Comparison of ENCODE assay signal across 13 cellular contexts in genomic region chr2:9057939-9058761, GRCh38. TPM values are rescaled to one million over a fixed set of nuclear protein-coding genes. Genes with fewer than 3 reads are reported as not detected.
DNase-seq lines count a peak whose midpoint lies in the region; ATAC-seq and TF ChIP-seq lines count a peak whose summit lies in the region.
"Had no signal": no experiment of that assay in that cellular context is flagged by ENCODE, and none has a peak within 500 bp of the region (broad histone marks: within the 10 kb centered on the region; RNA-seq: fewer than 3 reads in every experiment).

No MANE protein-coding gene starts in this region.

- no peak overlapping the region for H3K23ac ChIP-seq in mesenchymal stem cell (ENCODE audit: low read length in 2 of 2)

- no peaks in the 10 kb centered on the region for H3K36me3 ChIP-seq in DND-41 (ENCODE audit: insufficient read depth, low read length)
- H3K36me3 ChIP-seq in mesenchymal stem cell (ENCODE audit: control insufficient read depth in 1 of 2, insufficient read depth in 2 of 2, low read depth in 1 of 2, low read length in 2 of 2) = no peaks in the 10 kb centered on the region

- H2BK12ac ChIP-seq in mesenchymal stem cell (ENCODE audit: low read length in 2 of 2) = no peak overlapping the region

- TF ChIP-seq CTCF in DND-41 (IDR thresholded peaks at IDR 0.05; ENCODE audit: borderline replicate concordance, extremely low read depth, low read length, poor library complexity, severe bottlenecking) = no peak
- TF ChIP-seq CTCF in cardiac fibroblast (IDR thresholded peaks at IDR 0.05; ENCODE audit: low read depth, low read length) = no peak

- H3K4me2 ChIP-seq in DND-41 (ENCODE audit: insufficient read depth, low read length) = no peak overlapping the region
- no peak overlapping the region for H3K4me2 ChIP-seq in mesenchymal stem cell (ENCODE audit: low read length, poor library complexity, severe bottlenecking)
- H3K4me2 ChIP-seq: KMS-11 had no signal

- H3K27me3 ChIP-seq in DND-41 (ENCODE audit: insufficient read depth, low read length, poor library complexity) (no peaks in the 10 kb centered on the region), mesenchymal stem cell (ENCODE audit: control insufficient read depth in 1 of 2, insufficient read depth in 1 of 2, low read length in 2 of 2) (no peaks in the 10 kb centered on the region)

- no peak overlapping the region for H3K18ac ChIP-seq in mesenchymal stem cell (ENCODE audit: low read depth in 1 of 2, low read length in 2 of 2)

- H3K4ac ChIP-seq in mesenchymal stem cell (ENCODE audit: low read depth in 1 of 2, low read length in 2 of 2) = no peak overlapping the region

- H3K79me1 ChIP-seq in mesenchymal stem cell (replicated peaks; ENCODE audit: low read length, poor library complexity, severe bottlenecking) = no peaks in the 10 kb centered on the region

- H3K4me3 ChIP-seq in DND-41 (ENCODE audit: low read depth in 1 of 2, low read length in 2 of 2) (no peak overlapping the region), cardiac fibroblast (replicated peaks in 1 of 2; ENCODE audit: low read depth in 2 of 2, low read length in 2 of 2) (no peak overlapping the region), mesenchymal stem cell (ENCODE audit: insufficient read depth in 1 of 2, low read depth in 1 of 2, low read length in 2 of 2) (no peak overlapping the region)

- no peak overlapping the region for H2BK5ac ChIP-seq in mesenchymal stem cell (ENCODE audit: low read depth, low read length, poor library complexity, severe bottlenecking)

- ATAC-seq in DND-41 (ENCODE audit: insufficient read depth, low read depth) (no peak), GM18870 (IDR thresholded peaks at IDR 0.05; ENCODE audit: unreplicated experiment) (no peak)

- no peaks in the 10 kb centered on the region for H3K9me3 ChIP-seq in DND-41 (ENCODE audit: insufficient read depth, low read length, severe bottlenecking)
- H3K9me3 ChIP-seq in mesenchymal stem cell (ENCODE audit: control insufficient read depth, low read length) = peaks cover 4% of the 10 kb centered on the region

- WGBS in mesenchymal stem cell = 88% methylated on average over 5 of the region's 9 CpGs

- DNase-seq in DND-41 = no peak
- DNase-seq in M059J (ENCODE audit: low read depth) = peak; percentile 94
- peak; percentile 77 to 95 for DNase-seq in cardiac fibroblast (ENCODE audit: low read depth in 2 of 2)
- peak; percentile 40 for DNase-seq in mesenchymal stem cell
- no peak for DNase-seq in DMS 273 treated with DMSO at 0.1 percent for 48 hours (lab: John Stamatoyannopoulos, UW)
- DNase-seq in pons (ENCODE audit: low spot score) = no peak
- no peak for DNase-seq in superior temporal gyrus (ENCODE audit: extremely low spot score)
- DNase-seq: activated CD8-positive, alpha-beta memory T cell treated with anti-CD3 and anti-CD28 coated beads, Interleukin-2, amount 50 U/mL, for 4 hours; amygdala; CD8-positive, alpha-beta memory T cell; NCI-H2171 treated with DMSO at 0.1 percent for 48 hours had no signal

- no peak overlapping the region for H4K91ac ChIP-seq in mesenchymal stem cell (ENCODE audit: low read length)

- no peak overlapping the region for H3K9ac ChIP-seq in DND-41 (ENCODE audit: low read depth, low read length)
- H3K9ac ChIP-seq in mesenchymal stem cell (ENCODE audit: low read length) = peak overlapping the region; percentile 67
- H3K9ac ChIP-seq: KMS-11 had no signal

- no peaks in the 10 kb centered on the region for H4K20me1 ChIP-seq in DND-41 (ENCODE audit: insufficient read depth, low read length)

- H3K4me1 ChIP-seq in DND-41 (ENCODE audit: insufficient read depth, low read length) = no peaks in the 10 kb centered on the region
- H3K4me1 ChIP-seq in mesenchymal stem cell (ENCODE audit: control insufficient read depth, insufficient read depth, low read depth, low read length) = peaks cover 3% of the 10 kb centered on the region

- H2BK15ac ChIP-seq in mesenchymal stem cell (ENCODE audit: low read depth, poor library complexity, severe bottlenecking) = no peak overlapping the region

- H2AFZ ChIP-seq in DND-41 (ENCODE audit: low read depth, low read length) (peak overlapping the region; percentile 55; the same call in 1 of the 2 replicates), mesenchymal stem cell (ENCODE audit: low read depth, low read length) (no peak overlapping the region)

- H3K27ac ChIP-seq in DND-41 (ENCODE audit: low read length) (no peak overlapping the region), mesenchymal stem cell (ENCODE audit: low read length, poor library complexity, severe bottlenecking) (peak overlapping the region; percentile 80)
- H3K27ac ChIP-seq: KMS-11 had no signal

- H3K79me2 ChIP-seq in DND-41 (ENCODE audit: insufficient read depth, low read length) = no peaks in the 10 kb centered on the region

- no peak overlapping the region for H3K14ac ChIP-seq in mesenchymal stem cell (ENCODE audit: low read length in 2 of 2)

- peak overlapping the region; percentile 13 for H4K8ac ChIP-seq in mesenchymal stem cell (ENCODE audit: low read length)

- no peak overlapping the region for H2BK120ac ChIP-seq in mesenchymal stem cell (ENCODE audit: low read depth, low read length)

- H2AK5ac ChIP-seq in mesenchymal stem cell (ENCODE audit: low read length, severe bottlenecking) = peak overlapping the region; percentile 74

RNA-seq across cellular contexts. Expression of gene MBOAT2, which starts 54.7 kb away (rescaled TPM):
- total RNA-seq in M059J (2014; rRNA removed; shearing (Covaris generic)) = 26.1 and 29.5 TPM in 2 replicates
- polyA plus RNA-seq in mesenchymal stem cell (2013, experiment 1 of 2) = 17.4 TPM
- 19.2 TPM for polyA plus RNA-seq in mesenchymal stem cell (2013, experiment 2 of 2)

Comparison
In these comparisons a context has a peak if more than half of its experiments do, and no peak if none do; other contexts are left out.
1. DNase-seq: peak in M059J (single experiment), cardiac fibroblast (2 of 2) and mesenchymal stem cell (single experiment); none in DND-41 (single experiment), DMS 273 treated with DMSO at 0.1 percent for 48 hours (single experiment), pons (single experiment) and superior temporal gyrus (single experiment).